ENCODE assay signal across 11 cellular contexts in genomic region chr13:30305456-30305855, GRCh38. TPM values are rescaled to one million over a fixed set of nuclear protein-coding genes. Genes with fewer than 3 reads are reported as not detected.
DNase-seq lines count a peak whose midpoint lies in the region; ATAC-seq and TF ChIP-seq lines count a peak whose summit lies in the region.
"Had no signal": no experiment of that assay in that cellular context is flagged by ENCODE, and none has a peak within 500 bp of the region (broad histone marks: within the 10 kb centered on the region; RNA-seq: fewer than 3 reads in every experiment).

No MANE protein-coding gene starts in this region.

- no peaks in the 10 kb centered on the region for H3K9me3 Mint-ChIP-seq in activated CD8-positive, alpha-beta memory T cell treated with anti-CD3 and anti-CD28 coated beads, Interleukin-2, amount 10 ng/mL, durations not matched to agents 7 days and 5 days (ENCODE audit: low read depth)
- no peaks in the 10 kb centered on the region for H3K9me3 Mint-ChIP-seq in stimulated activated memory B cell treated with anti-CD40 and anti-IgM and Interleukin-4, amounts not matched to agents 10 μg/mL and 1 μg/mL and 100 μg/mL, for 72 hours
- H3K9me3 Mint-ChIP-seq: stimulated activated naive B cell treated with anti-CD40 and anti-IgM and Interleukin-4, amounts not matched to agents 10 μg/mL and 1 μg/mL and 100 μg/mL, for 72 hours had no signal

- CTCF ChIA-PET in activated CD8-positive, alpha-beta memory T cell treated with anti-CD3 and anti-CD28 coated beads, Interleukin-2, amount 10 ng/mL, durations not matched to agents 7 days and 5 days (lab: Charles Lee): interaction anchor here (1.1 to 2.7 kb wide), 3 partner anchors 101 to 173 kb away, joined by 3 to 7 read pairs (median 3); no protein-coding TSS in a partner anchor

- TF ChIP-seq CTCF in fibroblast of lung (conservative IDR thresholded peaks at IDR 0.05 in 1 of 2, IDR thresholded peaks at IDR 0.05 in 1 of 2; ENCODE audit: low read depth in 1 of 2, low read length in 2 of 2): no peak

- H3K27ac ChIP-seq in SK-N-MC: peak overlapping the region; percentile 38; the same call in 1 of the 2 replicates
- no peak overlapping the region for H3K27ac ChIP-seq in fibroblast of lung (ENCODE audit: insufficient read depth, low read length)
- H3K27ac ChIP-seq: left lung had no signal

- peaks cover 44% of the 10 kb centered on the region for H3K4me1 Mint-ChIP-seq in activated CD8-positive, alpha-beta memory T cell treated with anti-CD3 and anti-CD28 coated beads, Interleukin-2, amount 10 ng/mL, durations not matched to agents 7 days and 5 days
- H3K4me1 Mint-ChIP-seq in stimulated activated memory B cell treated with anti-CD40 and anti-IgM and Interleukin-4, amounts not matched to agents 10 μg/mL and 1 μg/mL and 100 μg/mL, for 72 hours: peaks cover 59% of the 10 kb centered on the region

- peaks cover 5% of the 10 kb centered on the region for H3K36me3 Mint-ChIP-seq in activated CD8-positive, alpha-beta memory T cell treated with anti-CD3 and anti-CD28 coated beads, Interleukin-2, amount 10 ng/mL, durations not matched to agents 7 days and 5 days
- H3K36me3 Mint-ChIP-seq in stimulated activated memory B cell treated with anti-CD40 and anti-IgM and Interleukin-4, amounts not matched to agents 10 μg/mL and 1 μg/mL and 100 μg/mL, for 72 hours: no peaks in the 10 kb centered on the region

- H4K20me1 ChIP-seq in fibroblast of lung (ENCODE audit: control insufficient read depth, extremely low read depth, insufficient read depth, low read length): no peaks in the 10 kb centered on the region

- no peaks in the 10 kb centered on the region for H3K27me3 Mint-ChIP-seq in activated CD8-positive, alpha-beta memory T cell treated with anti-CD3 and anti-CD28 coated beads, Interleukin-2, amount 10 ng/mL, durations not matched to agents 7 days and 5 days
- no peaks in the 10 kb centered on the region for H3K27me3 Mint-ChIP-seq in stimulated activated memory B cell treated with anti-CD40 and anti-IgM and Interleukin-4, amounts not matched to agents 10 μg/mL and 1 μg/mL and 100 μg/mL, for 72 hours
- H3K27me3 Mint-ChIP-seq: stimulated activated naive B cell treated with anti-CD40 and anti-IgM and Interleukin-4, amounts not matched to agents 10 μg/mL and 1 μg/mL and 100 μg/mL, for 72 hours had no signal

- peak overlapping the region; percentile 60 for H3K27ac Mint-ChIP-seq in activated CD8-positive, alpha-beta memory T cell treated with anti-CD3 and anti-CD28 coated beads, Interleukin-2, amount 10 ng/mL, durations not matched to agents 7 days and 5 days
- peak overlapping the region; percentile 6 for H3K27ac Mint-ChIP-seq in stimulated activated memory B cell treated with anti-CD40 and anti-IgM and Interleukin-4, amounts not matched to agents 10 μg/mL and 1 μg/mL and 100 μg/mL, for 72 hours
- H3K27ac Mint-ChIP-seq: stimulated activated naive B cell treated with anti-CD40 and anti-IgM and Interleukin-4, amounts not matched to agents 10 μg/mL and 1 μg/mL and 100 μg/mL, for 72 hours had no signal

- H3K79me2 ChIP-seq in fibroblast of lung (ENCODE audit: control insufficient read depth, insufficient read depth, low read length): peaks cover 60% of the 10 kb centered on the region

- H3K4me2 ChIP-seq in fibroblast of lung (ENCODE audit: extremely low read depth, insufficient read depth, low read length): peak overlapping the region; percentile 89

- H3K36me3 ChIP-seq in SK-N-MC (ENCODE audit: insufficient read depth, low read length) (peaks cover 3% of the 10 kb centered on the region), fibroblast of lung (ENCODE audit: control insufficient read depth, insufficient read depth, low read length) (no peaks in the 10 kb centered on the region)
- H3K36me3 ChIP-seq: left lung had no signal

- H3K9me3 ChIP-seq in SK-N-MC (ENCODE audit: low read depth, low read length) (no peaks in the 10 kb centered on the region), fibroblast of lung (ENCODE audit: control insufficient read depth, insufficient read depth, low read depth, low read length) (no peaks in the 10 kb centered on the region)
- H3K9me3 ChIP-seq: left lung had no signal

- peak overlapping the region; percentile 90 for H3K4me3 ChIP-seq in SK-N-MC
- H3K4me3 ChIP-seq in fibroblast of lung (replicated peaks in 1 of 4; ENCODE audit: control extremely low read depth in 1 of 4, insufficient read depth in 1 of 4, low read depth in 3 of 4, low read length in 4 of 4): peak overlapping the region; percentile 84 to 99 (median 94)

- H3K27me3 ChIP-seq in fibroblast of lung (ENCODE audit: control insufficient read depth, insufficient read depth, low read length): no peaks in the 10 kb centered on the region
- H3K27me3 ChIP-seq: left lung had no signal

- DNase-seq in activated CD8-positive, alpha-beta memory T cell treated with anti-CD3 and anti-CD28 coated beads, Interleukin-2, amount 10 ng/mL, durations not matched to agents 7 days and 5 days: no peak
- no peak for DNase-seq in activated CD8-positive, alpha-beta memory T cell treated with anti-CD3 and anti-CD28 coated beads, Interleukin-2, amount 50 U/mL, for 48 hours
- no peak for DNase-seq in SK-N-MC (ENCODE audit: low read depth, low spot score)
- no peak for DNase-seq in fibroblast of lung (ENCODE audit: low read depth in 2 of 2)
- no peak for DNase-seq in GM03348 (ENCODE audit: low spot score)
- no peak for DNase-seq in head of caudate nucleus
- DNase-seq: left lung; NCI-H82; stimulated activated naive B cell treated with anti-CD40 and anti-IgM and Interleukin-4, amounts not matched to agents 10 μg/mL and 1 μg/mL and 100 μg/mL, for 72 hours had no signal

- intact Hi-C loops in head of caudate nucleus (cut with DNase I): loop anchor here (5.0 kb wide), 1 partner anchor 92 kb away; no protein-coding TSS in a partner anchor

- ATAC-seq in activated CD8-positive, alpha-beta memory T cell treated with anti-CD3 and anti-CD28 coated beads, Interleukin-2, amount 10 ng/mL, durations not matched to agents 7 days and 5 days: no peak
- ATAC-seq in stimulated activated memory B cell treated with anti-CD40 and anti-IgM and Interleukin-4, amounts not matched to agents 10 μg/mL and 1 μg/mL and 100 μg/mL, for 72 hours: no peak
- no peak for ATAC-seq in HG02610 (IDR thresholded peaks at IDR 0.05; ENCODE audit: unreplicated experiment)
- ATAC-seq: left lung; stimulated activated naive B cell treated with anti-CD40 and anti-IgM and Interleukin-4, amounts not matched to agents 10 μg/mL and 1 μg/mL and 100 μg/mL, for 72 hours had no signal

- H3K4me3 Mint-ChIP-seq in activated CD8-positive, alpha-beta memory T cell treated with anti-CD3 and anti-CD28 coated beads, Interleukin-2, amount 10 ng/mL, durations not matched to agents 7 days and 5 days: peak overlapping the region; percentile 86
- peak overlapping the region; percentile 27 for H3K4me3 Mint-ChIP-seq in stimulated activated memory B cell treated with anti-CD40 and anti-IgM and Interleukin-4, amounts not matched to agents 10 μg/mL and 1 μg/mL and 100 μg/mL, for 72 hours

- H3K9ac ChIP-seq in SK-N-MC (ENCODE audit: insufficient read length): peak overlapping the region; percentile 95
- H3K9ac ChIP-seq in fibroblast of lung (ENCODE audit: insufficient read depth, low read length): no peak overlapping the region

- H2AFZ ChIP-seq in fibroblast of lung (ENCODE audit: low read length): no peak overlapping the region

- H3K4me1 ChIP-seq in fibroblast of lung (ENCODE audit: control insufficient read depth, extremely low read depth, insufficient read depth, low read length): peaks cover 26% of the 10 kb centered on the region

RNA-seq across cellular contexts. Expression of gene KATNAL1, which starts 1.9 kb away (rescaled TPM):
- 10 to 100 TPM; 24.6 to 38.2 TPM for total RNA-seq in activated CD8-positive, alpha-beta memory T cell treated with anti-CD3 and anti-CD28 coated beads, Interleukin-2, amount 10 ng/mL, durations not matched to agents 7 days and 5 days
- total RNA-seq in fibroblast of lung: 19.3 and 32.7 TPM in 2 replicates
- 24.0 and 24.8 TPM in 2 replicates for polyA plus RNA-seq in fibroblast of lung
- polyA plus RNA-seq in fibroblast of lung (2012): 14.0 and 15.7 TPM in 2 replicates
- polyA minus RNA-seq in fibroblast of lung (ENCODE audit: low replicate concordance): 6.0 and 6.7 TPM in 2 replicates
